17 cellular contexts compared by ENCODE assay signal in the genomic region with DNA sequence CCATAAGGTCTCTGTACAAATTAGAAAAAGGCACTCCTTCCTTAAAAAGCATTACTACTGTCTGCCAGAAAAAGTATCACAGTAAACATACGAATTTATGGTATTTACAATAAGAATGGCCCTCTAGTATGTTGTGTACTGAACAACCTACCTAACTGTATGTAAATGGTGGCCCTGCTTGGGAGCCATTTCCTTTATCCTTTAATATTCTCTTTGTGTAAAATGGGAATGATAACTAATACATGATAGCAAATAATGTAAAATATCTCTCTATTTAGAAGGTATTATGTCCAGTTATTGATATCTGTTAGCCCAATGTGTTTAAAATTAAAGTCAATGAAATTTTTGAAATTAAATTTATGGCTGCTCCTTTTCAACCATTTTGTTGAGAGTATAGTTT. TPM values are rescaled to one million over a fixed set of nuclear protein-coding genes. Genes with fewer than 3 reads are reported as not detected.
A peak's percentile ranks its signal among the peaks of the same experiment; 100 is the strongest.
DNase-seq lines count a peak whose midpoint lies in the region; ATAC-seq and TF ChIP-seq lines count a peak whose summit lies in the region.
"Had no signal": no experiment of that assay in that cellular context is flagged by ENCODE, and none has a peak within 500 bp of the region (broad histone marks: within the 10 kb centered on the region; RNA-seq: fewer than 3 reads in every experiment).

No MANE protein-coding gene starts in this region.

- CTCF ChIA-PET in PC-3 (lab: Charles Lee): interaction anchor here (0.6 kb wide), 1 partner anchor 85 kb away, joined by 3 read pairs; no protein-coding TSS in a partner anchor

- H3K36me3 Mint-ChIP-seq in stimulated activated naive CD8-positive, alpha-beta T cell treated with anti-CD3 and anti-CD28 coated beads, Interleukin-15, Interleukin-2, amounts not matched to agents 100 ng/mL and 50 ng/mL, for 24 hours (ENCODE audit: low read depth): peaks cover 76% of the 10 kb centered on the region

- H2AFZ ChIP-seq in PC-3 (ENCODE audit: low read length): no peak overlapping the region

- H3K4me2 ChIP-seq in PC-3 (ENCODE audit: low read length): peak overlapping the region; percentile 92; the same call in 1 of the 2 replicates

- ATAC-seq in stimulated activated naive CD8-positive, alpha-beta T cell treated with anti-CD3 and anti-CD28 coated beads, Interleukin-15, Interleukin-2, amounts not matched to agents 100 U/mL and 50 U/mL, for 24 hours: no peak
- ATAC-seq in PC-3: no peak
- no peak for ATAC-seq in omental fat pad (ENCODE audit: low FRiP score)
- ATAC-seq: activated T-cell treated with anti-CD3 and anti-CD28 coated beads, Interleukin-2, amount 50 U/mL, for 4 hours; left ventricle myocardium superior; pancreas had no signal

- H3K9me3 Mint-ChIP-seq in stimulated activated naive CD8-positive, alpha-beta T cell treated with anti-CD3 and anti-CD28 coated beads, Interleukin-15, Interleukin-2, amounts not matched to agents 100 ng/mL and 50 ng/mL, for 24 hours: no peaks in the 10 kb centered on the region
- H3K9me3 Mint-ChIP-seq: activated T-cell treated with anti-CD3 and anti-CD28 coated beads, Interleukin-2, amount 50 U/mL, for 4 hours had no signal

- H4K20me1 ChIP-seq in PC-3 (ENCODE audit: low read length): peaks cover 32% of the 10 kb centered on the region

- peaks cover 58% of the 10 kb centered on the region for H3K4me1 Mint-ChIP-seq in stimulated activated naive CD8-positive, alpha-beta T cell treated with anti-CD3 and anti-CD28 coated beads, Interleukin-15, Interleukin-2, amounts not matched to agents 100 ng/mL and 50 ng/mL, for 24 hours (ENCODE audit: low read depth)

- BruUV-seq in PC-3 (replicated peaks; lab: Mats Ljungman, UMichigan): no TSS peak

- POLR2A ChIA-PET in PC-3 (lab: Charles Lee; ENCODE audit: unreplicated experiment): interaction anchor here (0.7 kb wide), 1 partner anchor 12 kb away, joined by 3 read pairs; no protein-coding TSS in a partner anchor

- H3K27me3 ChIP-seq in PC-3 (ENCODE audit: low read length): no peaks in the 10 kb centered on the region
- H3K27me3 ChIP-seq in subcutaneous abdominal adipose tissue (ENCODE audit: control insufficient read depth in 5 of 5, insufficient read depth in 4 of 5, low read length in 5 of 5): no peaks in the 10 kb centered on the region
- H3K27me3 ChIP-seq: dorsolateral prefrontal cortex, pancreas, Peyer's patch had no signal

- H3K9ac ChIP-seq in PC-3 (ENCODE audit: low read length) (no peak overlapping the region), subcutaneous abdominal adipose tissue (ENCODE audit: low read length in 5 of 5) (peak overlapping the region in 2 of 5 donors; percentile 1 to 32)

- H3K79me2 ChIP-seq in PC-3 (ENCODE audit: low read length): peaks cover 99% of the 10 kb centered on the region

- no peaks in the 10 kb centered on the region for H3K9me2 ChIP-seq in PC-3 (replicated peaks; ENCODE audit: low read length)

- no peak overlapping the region; the same call in 1 of the 2 replicates for H3K4me3 ChIP-seq in PC-3 (ENCODE audit: low read length)
- peak overlapping the region; percentile 90 for H3K4me3 ChIP-seq in epithelial cell of esophagus (ENCODE audit: low read length)
- H3K4me3 ChIP-seq in subcutaneous abdominal adipose tissue (ENCODE audit: low read depth in 1 of 5, low read length in 5 of 5): no peak overlapping the region
- H3K4me3 ChIP-seq: pancreas, Peyer's patch had no signal

- H3K27ac Mint-ChIP-seq in stimulated activated naive CD8-positive, alpha-beta T cell treated with anti-CD3 and anti-CD28 coated beads, Interleukin-15, Interleukin-2, amounts not matched to agents 100 ng/mL and 50 ng/mL, for 24 hours: no peak overlapping the region

- DNase-seq in stimulated activated naive CD8-positive, alpha-beta T cell treated with anti-CD3 and anti-CD28 coated beads, Interleukin-15, Interleukin-2, amounts not matched to agents 100 U/mL and 50 U/mL, for 24 hours: no peak
- DNase-seq in PC-3: no peak
- no peak for DNase-seq in epithelial cell of esophagus (ENCODE audit: low read depth)
- no peak for DNase-seq in GF-D8 (lab: John Stamatoyannopoulos, UW)
- no peak for DNase-seq in iPS-NIHi11 (ENCODE audit: low spot score)
- no peak for DNase-seq in omental fat pad (ENCODE audit: low spot score)
- DNase-seq: activated CD4-positive, alpha-beta T cell treated with anti-CD3 and anti-CD28 coated beads, Interleukin-2, amount 50 U/mL, for 1 hour; activated T-cell treated with anti-CD3 and anti-CD28 coated beads, Interleukin-2, amount 50 U/mL, for 4 hours; COR-L47; dorsolateral prefrontal cortex; left ventricle myocardium superior; NCI-H1417 treated with DMSO at 0.1 percent for 48 hours; pancreas; Peyer's patch; substantia nigra had no signal

- H3F3A ChIP-seq in PC-3 (ENCODE audit: low read length, unreplicated experiment): no peaks in the 10 kb centered on the region

- H3K36me3 ChIP-seq in PC-3 (ENCODE audit: low read depth, low read length) (peaks cover 21% of the 10 kb centered on the region), subcutaneous abdominal adipose tissue (ENCODE audit: control insufficient read depth in 5 of 5, insufficient read depth in 5 of 5, low read length in 5 of 5) (peaks cover 5 to 19% (median 15%) of the 10 kb centered on the region in 5 donors)

- H3K27me3 Mint-ChIP-seq in stimulated activated naive CD8-positive, alpha-beta T cell treated with anti-CD3 and anti-CD28 coated beads, Interleukin-15, Interleukin-2, amounts not matched to agents 100 ng/mL and 50 ng/mL, for 24 hours: no peaks in the 10 kb centered on the region

- H3K27ac ChIP-seq in PC-3 (ENCODE audit: low read length): no peak overlapping the region
- H3K27ac ChIP-seq in subcutaneous abdominal adipose tissue (ENCODE audit: low read depth, low read length): peak overlapping the region; percentile 42
- H3K27ac ChIP-seq: dorsolateral prefrontal cortex, pancreas, Peyer's patch had no signal

- intact Hi-C loops in PC-3 (cut with micrococcal nuclease): no loop called here

- H3K4me1 ChIP-seq in PC-3 (ENCODE audit: insufficient read depth, low read length) (peaks cover 6% of the 10 kb centered on the region; the same call in 1 of the 2 replicates), subcutaneous abdominal adipose tissue (ENCODE audit: control insufficient read depth in 5 of 5, insufficient read depth in 5 of 5, low read length in 5 of 5) (peaks cover 0 to 60% (median 48%) of the 10 kb centered on the region in 5 donors)

- peak overlapping the region; percentile 57 for H3K4me3 Mint-ChIP-seq in stimulated activated naive CD8-positive, alpha-beta T cell treated with anti-CD3 and anti-CD28 coated beads, Interleukin-15, Interleukin-2, amounts not matched to agents 100 ng/mL and 50 ng/mL, for 24 hours

- H3K9me3 ChIP-seq in PC-3 (ENCODE audit: low read length) (no peaks in the 10 kb centered on the region), subcutaneous abdominal adipose tissue (ENCODE audit: control insufficient read depth in 5 of 5, low read length in 5 of 5) (no peaks in the 10 kb centered on the region)
- H3K9me3 ChIP-seq: pancreas, Peyer's patch had no signal

- TF ChIP-seq CTCF in PC-3 (conservative IDR thresholded peaks at IDR 0.05; ENCODE audit: low read depth, low read length): no peak
- no peak for TF ChIP-seq CTCF in epithelial cell of esophagus (IDR thresholded peaks at IDR 0.05; ENCODE audit: insufficient read depth, low read depth, low read length, missing control alignments)
- TF ChIP-seq CTCF in omental fat pad (IDR thresholded peaks at IDR 0.05): no peak

RNA-seq across cellular contexts. Expression of gene DR1, which starts 5.2 kb away (rescaled TPM):
- 34.8 and 48.6 TPM in 2 replicates for total RNA-seq in PC-3 (2014; rRNA removed)
- 10 to 100 TPM; 21.4 to 31.9 (median 27.7) TPM for total RNA-seq in omental fat pad
